Comparison of ENCODE assay signal across 24 cellular contexts in genomic region chr3:162161595-162161994, GRCh38.
DNase-seq lines count a peak whose midpoint lies in the region; ATAC-seq, FAIRE-seq and TF ChIP-seq lines count a peak whose summit lies in the region.
"Had no signal": no experiment of that assay in that cellular context is flagged by ENCODE, and none has a peak within 500 bp of the region (broad histone marks: within the 10 kb centered on the region; RNA-seq: fewer than 3 reads in every experiment).

No MANE protein-coding gene starts in this region.

- H3K9me1 ChIP-seq in endothelial cell of umbilical vein (replicated peaks; ENCODE audit: control insufficient read depth, extremely low read depth, insufficient read depth, low read length) = no peaks in the 10 kb centered on the region

- dilution Hi-C loops in endothelial cell of umbilical vein (cut with MboI; ENCODE audit: extremely low pct_ligation_motif_present, low sequenced_read_pairs) = no loop called here

- CTCF ChIA-PET in HepG2 (lab: Yijun Ruan, JAX; ENCODE audit: low intra/inter-chr PET ratio, low total read pairs) (no interaction called here), endothelial cell of umbilical vein (lab: Charles Lee) (no interaction called here)

- no peaks in the 10 kb centered on the region for H3K36me3 ChIP-seq in HepG2 (replicated peaks in 1 of 2; ENCODE audit: control insufficient read depth in 1 of 2, insufficient read depth in 2 of 2, low read length in 2 of 2)
- no peaks in the 10 kb centered on the region for H3K36me3 ChIP-seq in right lobe of liver
- H3K36me3 ChIP-seq in endothelial cell of umbilical vein (ENCODE audit: control insufficient read depth in 2 of 2, extremely low read depth in 1 of 2, insufficient read depth in 2 of 2, low read length in 2 of 2) = no peaks in the 10 kb centered on the region
- H3K36me3 ChIP-seq in kidney (ENCODE audit: control insufficient read depth in 1 of 2, insufficient read depth in 2 of 2, low read length in 2 of 2) = no peaks in the 10 kb centered on the region
- H3K36me3 ChIP-seq: BLaER1 treated with 17β-estradiol and CSF1 and Interleukin-3, amounts not matched to agents 10 nM and 100 nM had no signal

- TF ChIP-seq POLR2A in HepG2 (IDR thresholded peaks at IDR 0.05; ENCODE audit: insufficient read depth in 1 of 2, low read depth in 2 of 2, low read length in 2 of 2) (no peak), right lobe of liver (IDR thresholded peaks at IDR 0.05) (no peak), endothelial cell of umbilical vein (IDR thresholded peaks at IDR 0.05; ENCODE audit: low read depth, low read length) (no peak)

- no peaks in the 10 kb centered on the region for H3K79me2 ChIP-seq in HepG2 (ENCODE audit: insufficient read depth, low read length)
- no peaks in the 10 kb centered on the region for H3K79me2 ChIP-seq in endothelial cell of umbilical vein (ENCODE audit: control insufficient read depth, insufficient read depth, low read length)

- no peak overlapping the region for H2AFZ ChIP-seq in HepG2 (ENCODE audit: low read length)
- H2AFZ ChIP-seq in endothelial cell of umbilical vein (ENCODE audit: low read depth, low read length) = no peak overlapping the region

- POLR2A ChIA-PET in HepG2 (lab: Yijun Ruan, JAX) (no interaction called here), endothelial cell of umbilical vein (lab: Charles Lee) (no interaction called here)

- TF ChIP-seq RAD21 in HepG2 (CRISPR knock-in tag; IDR thresholded peaks at IDR 0.05) = no peak

- H3K4me2 ChIP-seq in HepG2 (ENCODE audit: low read depth, low read length) (no peak overlapping the region), endothelial cell of umbilical vein (ENCODE audit: insufficient read depth, low read length) (no peak overlapping the region)
- H3K4me2 ChIP-seq: A549; BLaER1 treated with 17β-estradiol and CSF1 and Interleukin-3, amounts not matched to agents 10 nM and 100 nM had no signal

- ATAC-seq in HepG2 = no peak
- ATAC-seq in right lobe of liver = no peak
- ATAC-seq in HG03135 (IDR thresholded peaks at IDR 0.05; ENCODE audit: unreplicated experiment) = no peak
- ATAC-seq: A549; CD8-positive, alpha-beta T cell; GM12878 had no signal

- in situ Hi-C loops in HepG2 (cut with HindIII; ENCODE audit: extremely low pct_ligation_motif_present, low pct_unique_long_range_greater_than_20kb) = no loop called here

- H3K27ac ChIP-seq in HepG2 (ENCODE audit: extremely low read length, insufficient read depth, low read length) (no peak overlapping the region), right lobe of liver (no peak overlapping the region), endothelial cell of umbilical vein (ENCODE audit: insufficient read depth, low read depth, low read length) (no peak overlapping the region), kidney (ENCODE audit: low read depth in 2 of 2, low read length in 2 of 2) (no peak overlapping the region)
- H3K27ac ChIP-seq: 22Rv1; A549; BLaER1 treated with 17β-estradiol and CSF1 and Interleukin-3, amounts not matched to agents 10 nM and 100 nM; C4-2B had no signal

- TF ChIP-seq EP300 in HepG2 (IDR thresholded peaks at IDR 0.05; ENCODE audit: low read depth in 2 of 2, low read length in 2 of 2) (no peak), HepG2 (CRISPR knock-in tag; IDR thresholded peaks at IDR 0.05; ENCODE audit: borderline replicate concordance) (no peak)

- no peaks in the 10 kb centered on the region for H4K20me1 ChIP-seq in HepG2 (ENCODE audit: insufficient read depth, low read length)
- H4K20me1 ChIP-seq in endothelial cell of umbilical vein (replicated peaks; ENCODE audit: control insufficient read depth, extremely low read depth, insufficient read depth, low read length) = no peaks in the 10 kb centered on the region
- H4K20me1 ChIP-seq: BLaER1 treated with 17β-estradiol and CSF1 and Interleukin-3, amounts not matched to agents 10 nM and 100 nM had no signal

- H3K4me1 ChIP-seq in HepG2 (ENCODE audit: insufficient read depth, low read length) = no peaks in the 10 kb centered on the region
- no peaks in the 10 kb centered on the region for H3K4me1 ChIP-seq in right lobe of liver
- H3K4me1 ChIP-seq in endothelial cell of umbilical vein (ENCODE audit: control insufficient read depth, extremely low read depth, insufficient read depth, low read length) = no peaks in the 10 kb centered on the region
- H3K4me1 ChIP-seq in kidney (ENCODE audit: control insufficient read depth in 1 of 2, insufficient read depth in 1 of 2, low read depth in 1 of 2, low read length in 2 of 2) = no peaks in the 10 kb centered on the region
- H3K4me1 ChIP-seq: A549; BLaER1 treated with 17β-estradiol and CSF1 and Interleukin-3, amounts not matched to agents 10 nM and 100 nM; Caco-2 had no signal

- intact Hi-C loops in HepG2 (cut with micrococcal nuclease; ENCODE audit: unreplicated experiment) (no loop called here), right lobe of liver (cut with DNase I) (no loop called here), endothelial cell of umbilical vein (cut with micrococcal nuclease) (no loop called here), kidney (cut with DNase I) (no loop called here)

- TF ChIP-seq CTCF in HepG2 (CRISPR knock-in tag; IDR thresholded peaks at IDR 0.05) = no peak
- no peak for TF ChIP-seq CTCF in right lobe of liver (IDR thresholded peaks at IDR 0.05)
- TF ChIP-seq CTCF in endothelial cell of umbilical vein (IDR thresholded peaks at IDR 0.05; ENCODE audit: extremely low read depth in 1 of 2, insufficient read depth in 1 of 2, low read depth in 1 of 2, low read length in 2 of 2) = no peak
- TF ChIP-seq CTCF in kidney (IDR thresholded peaks at IDR 0.05; ENCODE audit: borderline replicate concordance, extremely low read depth, insufficient read depth) = no peak

- FAIRE-seq in HepG2 (lab: Jason Lieb, UNC) (no peak), endothelial cell of umbilical vein (lab: Jason Lieb, UNC) (peak; percentile 26), kidney (lab: Jason Lieb, UNC) (no peak)
- FAIRE-seq: A549, GM12878, GM12892, GM18507 had no signal

- no peak for DNase-seq in HepG2 (ENCODE audit: low spot score)
- no peak for DNase-seq in right lobe of liver
- no peak for DNase-seq in endothelial cell of umbilical vein (ENCODE audit: low read depth, low spot score)
- DNase-seq in kidney = no peak
- DNase-seq: AML-193; Caco-2; Calu3; CD4-positive, alpha-beta T cell; CD8-positive, alpha-beta T cell; DMS 273 treated with DMSO at 0.1 percent for 48 hours; DMS153; DMS53; DMS79; DND-41; EL; GDM1 had no signal

- H3K27me3 ChIP-seq in HepG2 (ENCODE audit: control insufficient read depth in 1 of 2, insufficient read depth in 2 of 2, low read length in 2 of 2) (no peaks in the 10 kb centered on the region), right lobe of liver (no peaks in the 10 kb centered on the region), endothelial cell of umbilical vein (ENCODE audit: control insufficient read depth in 2 of 2, insufficient read depth in 2 of 2, low read length in 2 of 2) (no peaks in the 10 kb centered on the region)
- H3K27me3 ChIP-seq: BLaER1 treated with 17β-estradiol and CSF1 and Interleukin-3, amounts not matched to agents 10 nM and 100 nM had no signal

- H3K9ac ChIP-seq in HepG2 (ENCODE audit: insufficient read depth, low read depth, low read length) = no peak overlapping the region
- no peak overlapping the region for H3K9ac ChIP-seq in endothelial cell of umbilical vein (replicated peaks; ENCODE audit: extremely low read depth, insufficient read depth, low read length)
- H3K9ac ChIP-seq in kidney (ENCODE audit: low read length in 2 of 2) = no peak overlapping the region
- H3K9ac ChIP-seq: BLaER1 treated with 17β-estradiol and CSF1 and Interleukin-3, amounts not matched to agents 10 nM and 100 nM had no signal

- H3K9me3 ChIP-seq in HepG2 (ENCODE audit: low read length) = no peaks in the 10 kb centered on the region
- no peaks in the 10 kb centered on the region for H3K9me3 ChIP-seq in right lobe of liver
- H3K9me3 ChIP-seq in endothelial cell of umbilical vein (replicated peaks; ENCODE audit: control insufficient read depth, insufficient read depth, low read length) = no peaks in the 10 kb centered on the region
- no peaks in the 10 kb centered on the region for H3K9me3 ChIP-seq in kidney (ENCODE audit: control insufficient read depth in 1 of 2, low read length in 2 of 2)
- H3K9me3 ChIP-seq: A549; BLaER1 treated with 17β-estradiol and CSF1 and Interleukin-3, amounts not matched to agents 10 nM and 100 nM; Caco-2 had no signal

- BruUV-seq in HepG2 (replicated peaks; lab: Mats Ljungman, UMichigan) = no TSS peak
- BruUV-seq in endothelial cell of umbilical vein (replicated peaks; lab: Mats Ljungman, UMichigan) = no TSS peak

- no peak overlapping the region for H3K4me3 ChIP-seq in HepG2 (replicated peaks in 1 of 3; ENCODE audit: insufficient read depth in 1 of 3, low read depth in 2 of 3, low read length in 3 of 3)
- no peak overlapping the region for H3K4me3 ChIP-seq in right lobe of liver
- no peak overlapping the region for H3K4me3 ChIP-seq in endothelial cell of umbilical vein (replicated peaks in 1 of 3; ENCODE audit: insufficient read depth in 1 of 3, low read depth in 1 of 3, low read length in 3 of 3)
- H3K4me3 ChIP-seq in kidney (ENCODE audit: low read length in 2 of 2) = no peak overlapping the region
- H3K4me3 ChIP-seq: A549; BLaER1 treated with 17β-estradiol and CSF1 and Interleukin-3, amounts not matched to agents 10 nM and 100 nM; GM12878 had no signal

TF ChIP-seq in HepG2, 621 proteins besides CTCF, POLR2A, EP300 and RAD21:
- TF ChIP-seq ZNF670 (CRISPR knock-in tag; IDR thresholded peaks at IDR 0.05; ENCODE audit: borderline replicate concordance) (no peak), MXI1 (IDR thresholded peaks at IDR 0.05; ENCODE audit: borderline replicate concordance, low read depth, low read length) (no peak), GATAD2A (CRISPR knock-in tag; IDR thresholded peaks at IDR 0.05) (no peak), ZNF468 (CRISPR knock-in tag; IDR thresholded peaks at IDR 0.05) (no peak), CEBPB (IDR thresholded peaks at IDR 0.05; ENCODE audit: borderline replicate concordance, low read depth, low read length) (peak; percentile 66; the same call in 1 of the 2 replicates)
TF ChIP-seq in HepG2: peak in this region for 1.

TF ChIP-seq in endothelial cell of umbilical vein, 7 proteins besides CTCF, POLR2A, EP300 and RAD21:
- TF ChIP-seq MYC (IDR thresholded peaks at IDR 0.05; ENCODE audit: low read depth, low read length) = no peak
- no peak for TF ChIP-seq JUN (IDR thresholded peaks at IDR 0.05; ENCODE audit: borderline replicate concordance, insufficient read depth, insufficient read length, low read depth)
- TF ChIP-seq POLR2AphosphoS5 (IDR thresholded peaks at IDR 0.05; ENCODE audit: insufficient read depth, low read depth, low read length) = no peak
- TF ChIP-seq, protein P1, sequence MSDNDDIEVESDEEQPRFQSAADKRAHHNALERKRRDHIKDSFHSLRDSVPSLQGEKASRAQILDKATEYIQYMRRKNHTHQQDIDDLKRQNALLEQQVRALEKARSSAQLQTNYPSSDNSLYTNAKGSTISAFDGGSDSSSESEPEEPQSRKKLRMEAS (IDR thresholded peaks at IDR 0.05; ENCODE audit: insufficient read depth, insufficient read length) = no peak
- no peak for TF ChIP-seq EZH2 (IDR thresholded peaks at IDR 0.05; ENCODE audit: borderline replicate concordance, low read depth, low read length, severe bottlenecking)
- no peak for TF ChIP-seq GATA2 (IDR thresholded peaks at IDR 0.05; ENCODE audit: insufficient read depth, insufficient read length, low read depth, low read length)
- no peak for TF ChIP-seq FOS (IDR thresholded peaks at IDR 0.05; ENCODE audit: borderline replicate concordance, insufficient read depth, low read length)
TF ChIP-seq in endothelial cell of umbilical vein: peak in this region for 0.
